Comparison of ENCODE assay signal across 17 cellular contexts in genomic region chr1:3419415-3420204, GRCh38. TPM values are rescaled to one million over a fixed set of nuclear protein-coding genes. Genes with fewer than 3 reads are reported as not detected.
DNase-seq lines count a peak whose midpoint lies in the region; TF ChIP-seq lines count a peak whose summit lies in the region.
"Had no signal": no experiment of that assay in that cellular context is flagged by ENCODE, and none has a peak within 500 bp of the region (broad histone marks: within the 10 kb centered on the region; RNA-seq: fewer than 3 reads in every experiment).

No MANE protein-coding gene starts in this region.

- DNase-seq in AG08396 (ENCODE audit: low spot score) = peak; percentile 56
- peak; percentile 49 for DNase-seq in HEK293T (ENCODE audit: extremely low spot score)
- peak; percentile 33 for DNase-seq in astrocyte of the hippocampus (ENCODE audit: low read depth, low spot score)
- DNase-seq in mucosa of gallbladder (ENCODE audit: low spot score) = peak; percentile 68
- DNase-seq in NCI-H1694 treated with DMSO at 0.1 percent for 48 hours (lab: John Stamatoyannopoulos, UW) = no peak
- no peak for DNase-seq in NCI-H524 (lab: John Stamatoyannopoulos, UW)
- no peak for DNase-seq in NOMO-1 treated with DMSO at 0.1 percent for 48 hours (lab: John Stamatoyannopoulos, UW; ENCODE audit: unreplicated experiment)
- no peak for DNase-seq in substantia nigra (lab: John Stamatoyannopoulos, UW)
- DNase-seq: activated CD4-positive, alpha-beta T cell treated with anti-CD3 and anti-CD28 coated beads, Interleukin-2, amount 50 U/mL, for 48 hours; CD8-positive, alpha-beta T cell; DMS79; MM.1S; NCI-H2171; NK-92 treated with Interleukin-12 subunit alpha and Interleukin-12 subunit beta, amount 100 ng/mL, for 24 hours; right lobe of liver; T-cell had no signal

- H3K27ac ChIP-seq in substantia nigra (ENCODE audit: low read depth, low read length, poor library complexity, severe bottlenecking) = no peak overlapping the region
- H3K27ac ChIP-seq: right lobe of liver had no signal

- POLR2A ChIA-PET in HEK293T (lab: Yijun Ruan, JAX) = interaction anchor here (0.8 to 2.3 kb wide), 6 partner anchors 16 to 100 kb away, joined by 3 to 8 read pairs (median 5); no protein-coding TSS in a partner anchor

- CTCF ChIA-PET in HEK293T (lab: Yijun Ruan, JAX) = interaction anchor here (0.6 to 1.9 kb wide), 10 partner anchors 12 to 379 kb away, joined by 3 to 9 read pairs (median 3); no protein-coding TSS in a partner anchor

TF ChIP-seq in HEK293T, 16 proteins besides CTCF, POLR2A, EP300 and RAD21:
- TF ChIP-seq NFRKB (IDR thresholded peaks at IDR 0.05) (no peak), FOXM1 (IDR thresholded peaks at IDR 0.05; ENCODE audit: borderline replicate concordance) (peak; percentile 69; the same call in 1 of the 2 replicates), HDGF (IDR thresholded peaks at IDR 0.05; ENCODE audit: borderline replicate concordance) (no peak), SUZ12 (IDR thresholded peaks at IDR 0.05) (no peak), LEF1 (IDR thresholded peaks at IDR 0.05; ENCODE audit: borderline replicate concordance) (0 out of 2 replicates have a peak, but pooled peaks have one; percentile 30), CTBP1 (IDR thresholded peaks at IDR 0.05; ENCODE audit: borderline replicate concordance) (peak; percentile 83; the same call in 1 of the 2 replicates), PKNOX1 (IDR thresholded peaks at IDR 0.05) (peak; percentile 87), BHLHE40 (IDR thresholded peaks at IDR 0.05; ENCODE audit: borderline replicate concordance) (no peak), ARNT (IDR thresholded peaks at IDR 0.05) (0 out of 2 replicates have a peak, but pooled peaks have one; percentile 57)

RNA-seq across cellular contexts. Expression of gene ARHGEF16, which starts 34.9 kb away (rescaled TPM):
- 81.4 TPM for total RNA-seq in mucosa of gallbladder
- total RNA-seq: CD8-positive, alpha-beta T cell; frontal cortex had no signal

Comparison
In these comparisons a context has a peak if more than half of its experiments do, and no peak if none do; other contexts are left out.
1. DNase-seq: peak in AG08396 (single experiment), HEK293T (single experiment), astrocyte of the hippocampus (single experiment) and mucosa of gallbladder (single experiment); none in NCI-H1694 treated with DMSO at 0.1 percent for 48 hours (single experiment), NCI-H524 (0 of 2), NOMO-1 treated with DMSO at 0.1 percent for 48 hours (single experiment) and substantia nigra (0 of 49).